ENCODE assay signal across 39 cellular contexts in genomic region chr16:55717326-55717725, GRCh38.
"Had no signal": no experiment of that assay in that cellular context is flagged by ENCODE, and none has a peak within 500 bp of the region (broad histone marks: within the 10 kb centered on the region; RNA-seq: fewer than 3 reads in every experiment).

No MANE protein-coding gene starts in this region.

- H3K4me3 ChIP-seq: adrenal gland, body of pancreas, breast epithelium had no signal

- H3K27me3 ChIP-seq: adrenal gland, body of pancreas, brain microvascular endothelial cell had no signal

- H3K36me3 ChIP-seq: adrenal gland, brain microvascular endothelial cell, breast epithelium had no signal

- FAIRE-seq: astrocyte, TTC549 had no signal

- ATAC-seq: activated CD8-positive, alpha-beta T cell treated with anti-CD3 and anti-CD28 coated beads for 36 hours; activated naive CD4-positive, alpha-beta T cell treated with anti-CD3 and anti-CD28 coated beads, Interleukin-2, amount 50 U/mL, for 72 hours; activated T-cell treated with anti-CD3 and anti-CD28 coated beads, Interleukin-2, amount 50 U/mL, for 4 hours; activated T-cell treated with anti-CD3 and anti-CD28 coated beads, Interleukin-2, amount 50 U/mL, for 72 hours; activated T-helper 17 cell treated with anti-CD3 and anti-CD28 coated beads, Interleukin-2, amount 50 U/mL, for 72 hours; body of pancreas had no signal

- H3K9me3 Mint-ChIP-seq: activated CD4-positive, alpha-beta memory T cell treated with anti-CD3 and anti-CD28 coated beads for 36 hours; activated CD4-positive, alpha-beta T cell treated with anti-CD3 and anti-CD28 coated beads, Interleukin-2, amount 10 ng/mL, durations not matched to agents 24 days and 14 days; activated CD8-positive, alpha-beta T cell treated with anti-CD3 and anti-CD28 coated beads for 36 hours; activated naive CD4-positive, alpha-beta T cell treated with anti-CD3 and anti-CD28 coated beads for 36 hours; activated naive CD4-positive, alpha-beta T cell treated with anti-CD3 and anti-CD28 coated beads, Interleukin-2, amount 50 U/mL, for 72 hours; activated naive CD8-positive, alpha-beta T cell treated with anti-CD3 and anti-CD28 coated beads for 36 hours; activated T-cell treated with anti-CD3 and anti-CD28 coated beads, Interleukin-2, amount 50 U/mL, for 72 hours; activated T-helper 1 cell treated with anti-CD3 and anti-CD28 coated beads, Interleukin-12 subunit alpha, Interleukin-12 subunit beta, Interleukin-2, Interleukin-4 antibody, amounts not matched to agents 30 ng/mL and 10 ng/mL and 1 ng/mL, durations not matched to agents 14 hours and 24 hours and 36 hours; activated T-helper 17 cell treated with anti-CD3 and anti-CD28 coated beads, Interleukin-2, amount 50 U/mL, for 72 hours; central memory CD8-positive, alpha-beta T cell; T-helper 1 cell treated with Interleukin-12 subunit alpha and Interleukin-12 subunit beta and Interleukin-4 antibody, amounts not matched to agents 30 μg/mL and 1 μg/mL, for 36 hours; T-helper 2 cell treated with Interferon-gamma antibody and Interleukin-4, amounts not matched to agents 5 μg/mL and 100 μg/mL, for 36 hours had no signal

- H3K9me3 ChIP-seq: adrenal gland, body of pancreas, breast epithelium had no signal

- H3K4me1 ChIP-seq: adrenal gland, body of pancreas, breast epithelium had no signal

- DNase-seq: activated B cell treated with CpG ODN at 0.5 μM for 24 hours; activated CD4-positive, alpha-beta memory T cell treated with anti-CD3 and anti-CD28 coated beads for 36 hours; activated CD4-positive, alpha-beta T cell treated with anti-CD3 and anti-CD28 coated beads for 4 hours; activated CD4-positive, alpha-beta T cell treated with anti-CD3 and anti-CD28 coated beads, Interleukin-2, amount 10 ng/mL, durations not matched to agents 24 days and 14 days; activated CD4-positive, alpha-beta T cell treated with anti-CD3 and anti-CD28 coated beads, Interleukin-2, amount 50 U/mL, for 1 hour; activated CD4-positive, alpha-beta T cell treated with anti-CD3 and anti-CD28 coated beads, Interleukin-2, amount 50 U/mL, for 4 hours; activated CD4-positive, CD25-positive, alpha-beta regulatory T cell treated with anti-CD3 and anti-CD28 coated beads, Interleukin-2, amount 50 U/mL, for 72 hours; activated CD8-positive, alpha-beta memory T cell treated with anti-CD3 and anti-CD28 coated beads, Interleukin-2, amount 50 U/mL, for 4 hours; activated CD8-positive, alpha-beta T cell treated with anti-CD3 and anti-CD28 coated beads for 36 hours; activated effector memory CD4-positive, alpha-beta T cell treated with anti-CD3 and anti-CD28 coated beads, Interleukin-2, amount 50 U/mL, for 16 hours; activated gamma-delta T cell treated with Interleukin-2 at 50 U/mL for 16 hours; activated naive CD4-positive, alpha-beta T cell; activated naive CD4-positive, alpha-beta T cell treated with anti-CD3 and anti-CD28 coated beads for 36 hours; activated naive CD4-positive, alpha-beta T cell treated with anti-CD3 and anti-CD28 coated beads, Interleukin-2, amount 50 U/mL, for 16 hours; activated naive CD8-positive, alpha-beta T cell treated with anti-CD3 and anti-CD28 coated beads for 36 hours; activated T-cell treated with anti-CD3 and anti-CD28 coated beads for 4 hours; activated T-cell treated with anti-CD3 and anti-CD28 coated beads, Interleukin-2, amount 50 U/mL, for 1 hour; activated T-cell treated with anti-CD3 and anti-CD28 coated beads, Interleukin-2, amount 50 U/mL, for 4 hours; activated T-cell treated with anti-CD3 and anti-CD28 coated beads, Interleukin-2, amount 50 U/mL, for 72 hours; adrenal gland; amniotic stem cell; aorta; body of pancreas; brain microvascular endothelial cell; caudate nucleus; SW 1271; T-helper 1 cell; T-helper 2 cell; T-helper 9 cell had no signal

- H3K27ac ChIP-seq: adrenal gland, body of pancreas, brain microvascular endothelial cell, breast epithelium, VCaP had no signal

- H3K4me3 Mint-ChIP-seq: activated B cell treated with CpG ODN at 0.5 μM for 24 hours; activated CD4-positive, alpha-beta memory T cell treated with anti-CD3 and anti-CD28 coated beads for 36 hours; activated CD4-positive, alpha-beta T cell treated with anti-CD3 and anti-CD28 coated beads, Interleukin-2, amount 10 ng/mL, durations not matched to agents 24 days and 14 days; activated CD8-positive, alpha-beta T cell treated with anti-CD3 and anti-CD28 coated beads for 36 hours; activated naive CD4-positive, alpha-beta T cell treated with anti-CD3 and anti-CD28 coated beads for 36 hours; activated naive CD8-positive, alpha-beta T cell treated with anti-CD3 and anti-CD28 coated beads for 36 hours; activated T-cell treated with anti-CD3 and anti-CD28 coated beads, Interleukin-2, amount 50 U/mL, for 4 hours; activated T-cell treated with anti-CD3 and anti-CD28 coated beads, Interleukin-2, amount 50 U/mL, for 72 hours; activated T-helper 1 cell treated with anti-CD3 and anti-CD28 coated beads, Interleukin-12 subunit alpha, Interleukin-12 subunit beta, Interleukin-2, Interleukin-4 antibody, amounts not matched to agents 30 ng/mL and 10 ng/mL and 1 ng/mL, durations not matched to agents 14 hours and 24 hours and 36 hours; activated T-helper 17 cell treated with anti-CD3 and anti-CD28 coated beads, Interleukin-2, amount 50 U/mL, for 72 hours; central memory CD8-positive, alpha-beta T cell; T-helper 1 cell treated with Interleukin-12 subunit alpha and Interleukin-12 subunit beta and Interleukin-4 antibody, amounts not matched to agents 30 μg/mL and 1 μg/mL, for 36 hours; T-helper 2 cell treated with Interferon-gamma antibody and Interleukin-4, amounts not matched to agents 5 μg/mL and 100 μg/mL, for 36 hours had no signal

- H3K4me1 Mint-ChIP-seq: activated B cell treated with CpG ODN at 0.5 μM for 24 hours; activated CD4-positive, alpha-beta T cell treated with anti-CD3 and anti-CD28 coated beads, Interleukin-2, amount 10 ng/mL, durations not matched to agents 24 days and 14 days; activated naive CD8-positive, alpha-beta T cell treated with anti-CD3 and anti-CD28 coated beads for 36 hours; activated T-helper 17 cell treated with anti-CD3 and anti-CD28 coated beads, Interleukin-2, amount 50 U/mL, for 72 hours; central memory CD8-positive, alpha-beta T cell had no signal

- H3K36me3 Mint-ChIP-seq: activated CD4-positive, alpha-beta memory T cell treated with anti-CD3 and anti-CD28 coated beads for 36 hours; activated naive CD4-positive, alpha-beta T cell treated with anti-CD3 and anti-CD28 coated beads, Interleukin-2, amount 50 U/mL, for 72 hours; activated naive CD8-positive, alpha-beta T cell treated with anti-CD3 and anti-CD28 coated beads for 36 hours had no signal

- H3K27ac Mint-ChIP-seq: activated B cell treated with CpG ODN at 0.5 μM for 24 hours; activated CD4-positive, alpha-beta memory T cell treated with anti-CD3 and anti-CD28 coated beads for 36 hours; activated CD4-positive, alpha-beta T cell treated with anti-CD3 and anti-CD28 coated beads, Interleukin-2, amount 10 ng/mL, durations not matched to agents 24 days and 14 days; activated CD8-positive, alpha-beta T cell treated with anti-CD3 and anti-CD28 coated beads for 36 hours; activated naive CD4-positive, alpha-beta T cell treated with anti-CD3 and anti-CD28 coated beads for 36 hours; activated naive CD4-positive, alpha-beta T cell treated with anti-CD3 and anti-CD28 coated beads, Interleukin-2, amount 50 U/mL, for 72 hours; activated naive CD8-positive, alpha-beta T cell treated with anti-CD3 and anti-CD28 coated beads for 36 hours; activated T-cell treated with anti-CD3 and anti-CD28 coated beads, Interleukin-2, amount 50 U/mL, for 72 hours; activated T-helper 1 cell treated with anti-CD3 and anti-CD28 coated beads, Interleukin-12 subunit alpha, Interleukin-12 subunit beta, Interleukin-2, Interleukin-4 antibody, amounts not matched to agents 30 ng/mL and 10 ng/mL and 1 ng/mL, durations not matched to agents 14 hours and 24 hours and 36 hours; activated T-helper 17 cell treated with anti-CD3 and anti-CD28 coated beads, Interleukin-2, amount 50 U/mL, for 72 hours; T-helper 1 cell treated with Interleukin-12 subunit alpha and Interleukin-12 subunit beta and Interleukin-4 antibody, amounts not matched to agents 30 μg/mL and 1 μg/mL, for 36 hours; T-helper 2 cell treated with Interferon-gamma antibody and Interleukin-4, amounts not matched to agents 5 μg/mL and 100 μg/mL, for 36 hours had no signal
